14 cellular contexts compared by ENCODE assay signal in genomic region chr15:53384417-53384816, GRCh38.
DNase-seq lines count a peak whose midpoint lies in the region; ATAC-seq, FAIRE-seq and TF ChIP-seq lines count a peak whose summit lies in the region.
"Had no signal": no experiment of that assay in that cellular context is flagged by ENCODE, and none has a peak within 500 bp of the region (broad histone marks: within the 10 kb centered on the region; RNA-seq: fewer than 3 reads in every experiment).

No MANE protein-coding gene starts in this region.

- H3K36me3 ChIP-seq in endodermal cell (ENCODE audit: control insufficient read depth, insufficient read depth, low read length) (no peaks in the 10 kb centered on the region), small intestine (ENCODE audit: control insufficient read depth in 2 of 2, insufficient read depth in 2 of 2, low read length in 2 of 2) (no peaks in the 10 kb centered on the region)
- H3K36me3 ChIP-seq: gastroesophageal sphincter had no signal

- peak; percentile 15 for DNase-seq in NCI-H510A treated with DMSO at 0.1 percent for 48 hours (lab: John Stamatoyannopoulos, UW)
- no peak for DNase-seq in NCI-H510A (lab: John Stamatoyannopoulos, UW)
- DNase-seq in NCI-H526 (lab: John Stamatoyannopoulos, UW): peak; percentile 40 to 62
- peak; percentile 78 for DNase-seq in endodermal cell
- peak; percentile 6 for DNase-seq in small intestine
- no peak for DNase-seq in NCI-H2171 (lab: John Stamatoyannopoulos, UW)
- DNase-seq in stimulated activated naive CD4-positive, alpha-beta T cell (lab: John Stamatoyannopoulos, UW): no peak
- no peak for DNase-seq in activated CD8-positive, alpha-beta T cell treated with anti-CD3 and anti-CD28 coated beads, Interleukin-2, amount 10 ng/mL, durations not matched to agents 7 days and 5 days
- DNase-seq: activated naive CD8-positive, alpha-beta T cell treated with anti-CD3 and anti-CD28 coated beads, Interleukin-2, amount 10 ng/mL, durations not matched to agents 7 days and 5 days; mammary epithelial cell; stimulated activated CD4-positive, alpha-beta T cell treated with anti-CD3 and anti-CD28 coated beads, Interleukin-4, amount 100 ng/mL, for 24 hours; T-helper 9 cell had no signal

- no peak overlapping the region for H3K4me3 Mint-ChIP-seq in endodermal cell
- H3K4me3 Mint-ChIP-seq in activated CD8-positive, alpha-beta T cell treated with anti-CD3 and anti-CD28 coated beads, Interleukin-2, amount 10 ng/mL, durations not matched to agents 7 days and 5 days: no peak overlapping the region
- H3K4me3 Mint-ChIP-seq: activated naive CD8-positive, alpha-beta T cell treated with anti-CD3 and anti-CD28 coated beads, Interleukin-2, amount 10 ng/mL, durations not matched to agents 7 days and 5 days had no signal

- POLR2A ChIA-PET in activated CD8-positive, alpha-beta T cell treated with anti-CD3 and anti-CD28 coated beads, Interleukin-2, amount 10 ng/mL, durations not matched to agents 7 days and 5 days (lab: Charles Lee): no interaction called here

- H3K9me3 Mint-ChIP-seq in endodermal cell: peaks cover 2% of the 10 kb centered on the region
- H3K9me3 Mint-ChIP-seq in activated CD8-positive, alpha-beta T cell treated with anti-CD3 and anti-CD28 coated beads, Interleukin-2, amount 10 ng/mL, durations not matched to agents 7 days and 5 days (ENCODE audit: insufficient read depth): no peaks in the 10 kb centered on the region
- H3K9me3 Mint-ChIP-seq: activated naive CD8-positive, alpha-beta T cell treated with anti-CD3 and anti-CD28 coated beads, Interleukin-2, amount 10 ng/mL, durations not matched to agents 7 days and 5 days had no signal

- 89 to 94% methylated on average over 2 to 3 of the region's 3 CpGs for WGBS in endodermal cell (ENCODE audit: insufficient coverage in 1 of 2, insufficient read length in 1 of 2), 2 experiments
- WGBS in small intestine, 3 donors: 19 to 44% (median 38%) methylated on average over 3 of the region's 3 CpGs

- no peak for ATAC-seq in activated CD8-positive, alpha-beta T cell treated with anti-CD3 and anti-CD28 coated beads, Interleukin-2, amount 10 ng/mL, durations not matched to agents 7 days and 5 days
- ATAC-seq: gastroesophageal sphincter had no signal

- CTCF ChIA-PET in activated CD8-positive, alpha-beta T cell treated with anti-CD3 and anti-CD28 coated beads, Interleukin-2, amount 10 ng/mL, durations not matched to agents 7 days and 5 days (lab: Charles Lee): no interaction called here

- no peaks in the 10 kb centered on the region for H3K27me3 ChIP-seq in endodermal cell (ENCODE audit: control insufficient read depth, insufficient read depth, low read length, poor library complexity, severe bottlenecking)
- no peaks in the 10 kb centered on the region for H3K27me3 ChIP-seq in small intestine (ENCODE audit: control insufficient read depth in 2 of 2, insufficient read depth in 2 of 2, low read length in 2 of 2)
- H3K27me3 ChIP-seq: gastroesophageal sphincter had no signal

- H3K9me3 ChIP-seq in endodermal cell (ENCODE audit: control insufficient read depth, low read length) (no peaks in the 10 kb centered on the region), small intestine (ENCODE audit: control insufficient read depth, low read depth) (no peaks in the 10 kb centered on the region)
- H3K9me3 ChIP-seq: gastroesophageal sphincter had no signal

- no peaks in the 10 kb centered on the region for H3K36me3 Mint-ChIP-seq in endodermal cell (ENCODE audit: low read depth)
- H3K36me3 Mint-ChIP-seq in activated CD8-positive, alpha-beta T cell treated with anti-CD3 and anti-CD28 coated beads, Interleukin-2, amount 10 ng/mL, durations not matched to agents 7 days and 5 days (ENCODE audit: low read depth): no peaks in the 10 kb centered on the region
- H3K36me3 Mint-ChIP-seq: activated naive CD8-positive, alpha-beta T cell treated with anti-CD3 and anti-CD28 coated beads, Interleukin-2, amount 10 ng/mL, durations not matched to agents 7 days and 5 days had no signal

- FAIRE-seq in small intestine (lab: Jason Lieb, UNC): no peak

- no peak overlapping the region for H3K4me3 ChIP-seq in endodermal cell (ENCODE audit: low read length)
- H3K4me3 ChIP-seq in small intestine (ENCODE audit: low read depth in 1 of 2, low read length in 2 of 2): no peak overlapping the region
- H3K4me3 ChIP-seq: gastroesophageal sphincter had no signal

- H3K4me1 ChIP-seq in endodermal cell (ENCODE audit: control insufficient read depth, insufficient read depth, low read length): no peaks in the 10 kb centered on the region
- no peaks in the 10 kb centered on the region for H3K4me1 ChIP-seq in small intestine (ENCODE audit: control insufficient read depth in 2 of 2, insufficient read depth in 1 of 2, low read depth in 1 of 2, low read length in 1 of 2)
- H3K4me1 ChIP-seq: gastroesophageal sphincter, parathyroid adenoma had no signal

- no peak overlapping the region for H3K9ac ChIP-seq in endodermal cell (ENCODE audit: extremely low read depth, low read length, poor library complexity, severe bottlenecking)
- H3K9ac ChIP-seq: parathyroid adenoma had no signal

- peak; percentile 79 for TF ChIP-seq CTCF in endodermal cell (conservative IDR thresholded peaks at IDR 0.05)

- H3K27ac Mint-ChIP-seq in endodermal cell: no peak overlapping the region
- no peak overlapping the region for H3K27ac Mint-ChIP-seq in activated CD8-positive, alpha-beta T cell treated with anti-CD3 and anti-CD28 coated beads, Interleukin-2, amount 10 ng/mL, durations not matched to agents 7 days and 5 days
- H3K27ac Mint-ChIP-seq: activated naive CD8-positive, alpha-beta T cell treated with anti-CD3 and anti-CD28 coated beads, Interleukin-2, amount 10 ng/mL, durations not matched to agents 7 days and 5 days had no signal

- H3K4me1 Mint-ChIP-seq in endodermal cell: no peaks in the 10 kb centered on the region
- no peaks in the 10 kb centered on the region for H3K4me1 Mint-ChIP-seq in activated CD8-positive, alpha-beta T cell treated with anti-CD3 and anti-CD28 coated beads, Interleukin-2, amount 10 ng/mL, durations not matched to agents 7 days and 5 days (ENCODE audit: low read depth)
- H3K4me1 Mint-ChIP-seq: activated naive CD8-positive, alpha-beta T cell treated with anti-CD3 and anti-CD28 coated beads, Interleukin-2, amount 10 ng/mL, durations not matched to agents 7 days and 5 days had no signal

- H3K27ac ChIP-seq in endodermal cell (ENCODE audit: low read depth, low read length): no peak overlapping the region
- no peak overlapping the region for H3K27ac ChIP-seq in small intestine (ENCODE audit: low read depth in 1 of 2, low read length in 1 of 2)
- H3K27ac ChIP-seq: gastroesophageal sphincter, parathyroid adenoma had no signal

- no peaks in the 10 kb centered on the region for H3K27me3 Mint-ChIP-seq in endodermal cell (ENCODE audit: insufficient read depth)
- no peaks in the 10 kb centered on the region for H3K27me3 Mint-ChIP-seq in activated CD8-positive, alpha-beta T cell treated with anti-CD3 and anti-CD28 coated beads, Interleukin-2, amount 10 ng/mL, durations not matched to agents 7 days and 5 days (ENCODE audit: low read depth)
- H3K27me3 Mint-ChIP-seq: activated naive CD8-positive, alpha-beta T cell treated with anti-CD3 and anti-CD28 coated beads, Interleukin-2, amount 10 ng/mL, durations not matched to agents 7 days and 5 days had no signal

Comparison
In these comparisons a context has a peak if more than half of its experiments do, and no peak if none do; other contexts are left out.
1. DNase-seq: peak in NCI-H510A treated with DMSO at 0.1 percent for 48 hours (single experiment), NCI-H526 (2 of 2), endodermal cell (single experiment) and small intestine (single experiment); none in NCI-H510A (single experiment), NCI-H2171 (single experiment), stimulated activated naive CD4-positive, alpha-beta T cell (0 of 6) and activated CD8-positive, alpha-beta T cell treated with anti-CD3 and anti-CD28 coated beads, Interleukin-2, amount 10 ng/mL, durations not matched to agents 7 days and 5 days (single experiment).